Comparison of ENCODE assay signal across 9 cellular contexts in genomic region chr1:19457555-19457954, GRCh38. TPM values are rescaled to one million over a fixed set of nuclear protein-coding genes. Genes with fewer than 3 reads are reported as not detected.
DNase-seq lines count a peak whose midpoint lies in the region; ATAC-seq, FAIRE-seq and TF ChIP-seq lines count a peak whose summit lies in the region.
"Had no signal": no experiment of that assay in that cellular context is flagged by ENCODE, and none has a peak within 500 bp of the region (broad histone marks: within the 10 kb centered on the region; RNA-seq: fewer than 3 reads in every experiment).

No MANE protein-coding gene starts in this region.

- H3K27me3 ChIP-seq in brain microvascular endothelial cell (replicated peaks) (no peaks in the 10 kb centered on the region), mucosa of rectum (ENCODE audit: control insufficient read depth in 2 of 2, insufficient read depth in 2 of 2, low read length in 2 of 2) (no peaks in the 10 kb centered on the region), small intestine (ENCODE audit: control insufficient read depth in 2 of 2, insufficient read depth in 2 of 2, low read length in 2 of 2) (no peaks in the 10 kb centered on the region)
- H3K27me3 ChIP-seq: BE2C had no signal

- no peak overlapping the region for H3K4me3 ChIP-seq in brain microvascular endothelial cell (ENCODE audit: low read depth, low read length)
- H3K4me3 ChIP-seq in mucosa of rectum (ENCODE audit: low read length in 2 of 2), result no peak overlapping the region
- H3K4me3 ChIP-seq in small intestine (ENCODE audit: low read depth in 1 of 2, low read length in 2 of 2), result no peak overlapping the region

- no peaks in the 10 kb centered on the region for H3K9me3 Mint-ChIP-seq in type B pancreatic cell

- H3K27ac Mint-ChIP-seq in type B pancreatic cell, result no peak overlapping the region

- peaks cover 9% of the 10 kb centered on the region for H3K36me3 ChIP-seq in brain microvascular endothelial cell (replicated peaks)
- H3K36me3 ChIP-seq in mucosa of rectum (ENCODE audit: control insufficient read depth in 2 of 2, insufficient read depth in 2 of 2, low read length in 2 of 2), result peaks cover 0 to 2% of the 10 kb centered on the region in 2 donors
- H3K36me3 ChIP-seq in small intestine (ENCODE audit: control insufficient read depth in 2 of 2, insufficient read depth in 2 of 2, low read length in 2 of 2), result no peaks in the 10 kb centered on the region
- H3K36me3 ChIP-seq: BE2C had no signal

- intact Hi-C loops in Right ventricle myocardium superior (cut with DNase I), result no loop called here
- intact Hi-C loops in cardiac septum (cut with DNase I), result no loop called here

- in situ Hi-C loops in brain microvascular endothelial cell (cut with HindIII; ENCODE audit: low pct_ligation_motif_present, low sequenced_read_pairs), result no loop called here

- H3K4me1 ChIP-seq in mucosa of rectum (ENCODE audit: control insufficient read depth in 2 of 2, insufficient read depth in 2 of 2, low read length in 2 of 2) (peaks cover 33 to 39% of the 10 kb centered on the region in 2 donors), small intestine (ENCODE audit: control insufficient read depth in 2 of 2, insufficient read depth in 1 of 2, low read depth in 1 of 2, low read length in 1 of 2) (peaks cover 13 to 42% of the 10 kb centered on the region in 2 donors)

- H3K9me3 ChIP-seq in mucosa of rectum (ENCODE audit: control insufficient read depth in 2 of 2, low read length in 2 of 2) (no peaks in the 10 kb centered on the region), small intestine (ENCODE audit: control insufficient read depth, low read depth) (no peaks in the 10 kb centered on the region)
- H3K9me3 ChIP-seq: BE2C had no signal

- H3K9ac ChIP-seq in mucosa of rectum (ENCODE audit: low read depth in 1 of 2, low read length in 2 of 2), result no peak overlapping the region

- no peaks in the 10 kb centered on the region for H3K27me3 Mint-ChIP-seq in type B pancreatic cell

- ATAC-seq in Right ventricle myocardium superior (ENCODE audit: poor library complexity) (peak; percentile 13), HG03045 (IDR thresholded peaks at IDR 0.05; ENCODE audit: unreplicated experiment) (no peak)

- peak overlapping the region; percentile 51 for H3K4me3 Mint-ChIP-seq in type B pancreatic cell

- DNase-seq in Right ventricle myocardium superior, result no peak
- no peak for DNase-seq in cardiac septum (ENCODE audit: low spot score)
- no peak for DNase-seq in brain microvascular endothelial cell
- no peak for DNase-seq in type B pancreatic cell (ENCODE audit: extremely low spot score, unreplicated experiment)
- DNase-seq in DMS153 (lab: John Stamatoyannopoulos, UW), result no peak
- DNase-seq in small intestine, result no peak
- DNase-seq: BE2C had no signal

- peaks cover 45% of the 10 kb centered on the region for H3K4me1 Mint-ChIP-seq in type B pancreatic cell (ENCODE audit: unreplicated experiment)

- H3K36me3 Mint-ChIP-seq in type B pancreatic cell, result no peaks in the 10 kb centered on the region

- H3K27ac ChIP-seq in brain microvascular endothelial cell, result peak overlapping the region; percentile 37
- peak overlapping the region; percentile 24 to 49 for H3K27ac ChIP-seq in mucosa of rectum (ENCODE audit: low read depth in 2 of 2, low read length in 2 of 2)
- peak overlapping the region in 1 of 2 donors; percentile 45 for H3K27ac ChIP-seq in small intestine (ENCODE audit: low read depth in 1 of 2, low read length in 1 of 2)

- no peak for TF ChIP-seq CTCF in brain microvascular endothelial cell (IDR thresholded peaks at IDR 0.05; ENCODE audit: low read depth, low read length, missing control alignments)
- TF ChIP-seq CTCF in type B pancreatic cell (conservative IDR thresholded peaks at IDR 0.05), result no peak

- FAIRE-seq in small intestine (lab: Jason Lieb, UNC), result no peak

- 76 to 90% (median 77%) methylated on average over 8 of the region's 8 CpGs for WGBS in small intestine, 3 donors

RNA-seq across cellular contexts. Expression of gene CAPZB, which starts 27.8 kb away (rescaled TPM):
- total RNA-seq in Right ventricle myocardium superior (222 TPM), cardiac septum (213 TPM), type B pancreatic cell (ENCODE audit: low replicate concordance) (264 and 286 TPM in 2 replicates)
- 100 to 1,000 TPM; 262 to 292 (median 289) TPM for polyA plus RNA-seq in small intestine
